8 cellular contexts compared by ENCODE assay signal in the genomic region with DNA sequence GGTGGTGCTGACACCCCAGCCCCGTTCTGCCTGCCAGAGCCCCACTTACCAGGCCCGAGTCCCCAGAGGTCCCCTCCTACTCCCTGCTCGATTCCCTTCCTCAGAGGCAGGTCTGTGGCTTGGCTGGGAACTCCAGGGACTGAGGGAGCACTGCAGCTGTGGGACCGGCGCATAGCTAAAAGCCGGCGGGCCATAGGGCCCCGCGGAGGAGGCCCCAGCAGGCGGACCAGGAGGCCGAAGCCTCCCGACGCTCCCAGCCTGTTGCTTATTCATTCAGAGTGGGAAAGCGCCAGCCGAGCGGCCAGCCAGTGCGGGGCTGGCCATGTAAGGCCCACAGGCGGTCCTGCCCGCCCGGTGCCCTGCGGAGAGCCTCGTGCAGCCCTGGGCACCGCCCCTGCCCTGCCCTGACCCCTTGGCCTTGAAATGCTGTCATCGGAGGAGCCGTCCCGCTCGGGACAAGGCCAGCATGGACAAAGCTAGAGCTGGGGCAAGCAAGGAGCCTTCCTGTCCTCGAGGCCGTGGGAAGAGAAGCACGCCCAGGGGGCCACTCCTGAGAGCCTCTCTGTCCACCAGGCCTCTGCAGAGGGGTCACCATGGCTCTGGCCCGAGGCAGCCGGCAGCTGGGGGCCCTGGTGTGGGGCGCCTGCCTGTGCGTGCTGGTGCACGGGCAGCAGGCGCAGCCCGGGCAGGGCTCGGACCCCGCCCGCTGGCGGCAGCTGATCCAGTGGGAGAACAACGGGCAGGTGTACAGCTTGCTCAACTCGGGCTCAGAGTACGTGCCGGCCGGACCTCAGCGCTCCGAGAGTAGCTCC. TPM values are rescaled to one million over a fixed set of nuclear protein-coding genes. Genes with fewer than 3 reads are reported as not detected.
A peak's percentile ranks its signal among the peaks of the same experiment; 100 is the strongest.
DNase-seq lines count a peak whose midpoint lies in the region; ATAC-seq, FAIRE-seq and TF ChIP-seq lines count a peak whose summit lies in the region.

Gene LOXL1, plus strand, starts transcription at position 272 of the 812 bp plus-strand sequence. Its CDS starts 322 bp downstream, at position 594.

- H3K4me1 ChIP-seq in A549 (peaks cover 19% of the 10 kb centered on the region), SJSA1 (replicated peaks) (peaks cover 68% of the 10 kb centered on the region), endothelial cell of umbilical vein (ENCODE audit: control insufficient read depth, extremely low read depth, insufficient read depth, low read length) (peaks cover 21% of the 10 kb centered on the region), thyroid gland (peaks cover 19 to 42% of the 10 kb centered on the region in 2 donors)

- peaks cover 4% of the 10 kb centered on the region for H3K27me3 Mint-ChIP-seq in memory B cell

- no peaks in the 10 kb centered on the region for H4K20me1 ChIP-seq in endothelial cell of umbilical vein (replicated peaks; ENCODE audit: control insufficient read depth, extremely low read depth, insufficient read depth, low read length)

- DNase-seq in A549 (ENCODE audit: low read depth in 1 of 2, low spot score in 1 of 2) = no peak
- DNase-seq in H54 (ENCODE audit: insufficient read length, low spot score) = peak; percentile 89
- DNase-seq in SJSA1 (ENCODE audit: low read depth in 1 of 2, low spot score in 2 of 2) = peak; percentile 68 to 79
- peak; percentile 56 for DNase-seq in endothelial cell of umbilical vein (ENCODE audit: low read depth, low spot score)
- DNase-seq in memory B cell (ENCODE audit: low spot score in 2 of 2) = no peak
- DNase-seq in thyroid gland = peak; percentile 70 to 78
- no peak for DNase-seq in stimulated activated CD4-positive, alpha-beta T cell treated with anti-CD3 and anti-CD28 coated beads, Interleukin-1b, Interleukin-23, amount 100 ng/mL, for 48 hours
- DNase-seq in GM13977 (ENCODE audit: low spot score) = no peak

- TF ChIP-seq CTCF in A549 (IDR thresholded peaks at IDR 0.05) = no peak
- TF ChIP-seq CTCF in endothelial cell of umbilical vein (IDR thresholded peaks at IDR 0.05; ENCODE audit: extremely low read depth in 1 of 2, insufficient read depth in 1 of 2, low read depth in 1 of 2, low read length in 2 of 2) = no peak
- TF ChIP-seq CTCF in thyroid gland (IDR thresholded peaks at IDR 0.05) = no peak
- TF ChIP-seq CTCF in GM13977 (IDR thresholded peaks at IDR 0.05; ENCODE audit: extremely low read depth, insufficient read depth, missing control alignments) = no peak

- H3K4me3 Mint-ChIP-seq in memory B cell = peak within 1 kb of the TSS; percentile 71

- H3K36me3 Mint-ChIP-seq in memory B cell = no peaks in the 10 kb centered on the region

- peaks cover 6% of the 10 kb centered on the region for H3K27me3 ChIP-seq in SJSA1 (replicated peaks)
- no peaks in the 10 kb centered on the region for H3K27me3 ChIP-seq in endothelial cell of umbilical vein (ENCODE audit: control insufficient read depth in 2 of 2, insufficient read depth in 2 of 2, low read length in 2 of 2)
- no peaks in the 10 kb centered on the region for H3K27me3 ChIP-seq in thyroid gland

- H3K4me2 ChIP-seq in A549 (peak within 1 kb of the TSS; percentile 85), endothelial cell of umbilical vein (ENCODE audit: insufficient read depth, low read length) (peak within 1 kb of the TSS; percentile 9)

- TF ChIP-seq POLR2A in A549 (IDR thresholded peaks at IDR 0.05; ENCODE audit: low read length) = no peak
- peak; percentile 51; the same call in 1 of the 2 replicates for TF ChIP-seq POLR2A in H54 (IDR thresholded peaks at IDR 0.05; ENCODE audit: low read depth, low read length)
- TF ChIP-seq POLR2A in endothelial cell of umbilical vein (IDR thresholded peaks at IDR 0.05; ENCODE audit: low read depth, low read length) = no peak
- TF ChIP-seq POLR2A in thyroid gland (IDR thresholded peaks at IDR 0.05) = peak in 1 of 2 donors; percentile 80

- no TSS peak for BruUV-seq in endothelial cell of umbilical vein (replicated peaks; lab: Mats Ljungman, UMichigan)

- no peaks in the 10 kb centered on the region for H3K79me2 ChIP-seq in endothelial cell of umbilical vein (ENCODE audit: control insufficient read depth, insufficient read depth, low read length)

- intact Hi-C loops in endothelial cell of umbilical vein (cut with micrococcal nuclease) (loop anchor here (1.0 to 2.0 kb wide), 2 partner anchors 25 to 68 kb away; partner anchors contain the start of gene PML), thyroid gland (cut with DNase I) (no loop called here)

- no peaks in the 10 kb centered on the region for H3K9me3 Mint-ChIP-seq in memory B cell

- peaks cover 12% of the 10 kb centered on the region for H3K4me1 Mint-ChIP-seq in memory B cell

- no peak for TF ChIP-seq RAD21 in A549 (conservative IDR thresholded peaks at IDR 0.05 in 1 of 2, IDR thresholded peaks at IDR 0.05 in 1 of 2)

- in situ Hi-C loops in GM13977 (cut with MboI; ENCODE audit: low pct_unique_long_range_greater_than_20kb, low sequenced_read_pairs, unreplicated experiment) = no loop called here

- H3K27ac Mint-ChIP-seq in memory B cell = peak within 1 kb of the TSS; percentile 29

- no peaks in the 10 kb centered on the region for H3K9me1 ChIP-seq in endothelial cell of umbilical vein (replicated peaks; ENCODE audit: control insufficient read depth, extremely low read depth, insufficient read depth, low read length)

- H2AFZ ChIP-seq in endothelial cell of umbilical vein (ENCODE audit: low read depth, low read length) = peak within 1 kb of the TSS; percentile 79

- dilution Hi-C loops in endothelial cell of umbilical vein (cut with MboI; ENCODE audit: extremely low pct_ligation_motif_present, low sequenced_read_pairs) = no loop called here

- FAIRE-seq in A549 (lab: Jason Lieb, UNC) = no peak
- no peak for FAIRE-seq in H54 (lab: Jason Lieb, UNC)
- FAIRE-seq in endothelial cell of umbilical vein (lab: Jason Lieb, UNC) = peak; percentile 52

- H3K9ac ChIP-seq in endothelial cell of umbilical vein (replicated peaks; ENCODE audit: extremely low read depth, insufficient read depth, low read length) = no peak within 1 kb of the TSS

- no peaks in the 10 kb centered on the region for H3K36me3 ChIP-seq in SJSA1
- no peaks in the 10 kb centered on the region for H3K36me3 ChIP-seq in endothelial cell of umbilical vein (ENCODE audit: control insufficient read depth in 2 of 2, extremely low read depth in 1 of 2, insufficient read depth in 2 of 2, low read length in 2 of 2)
- no peaks in the 10 kb centered on the region for H3K36me3 ChIP-seq in thyroid gland

- H3K4me3 ChIP-seq in A549 = peak within 1 kb of the TSS; percentile 53
- peak within 1 kb of the TSS; percentile 42 for H3K4me3 ChIP-seq in SJSA1
- H3K4me3 ChIP-seq in endothelial cell of umbilical vein (replicated peaks in 1 of 3; ENCODE audit: insufficient read depth in 1 of 3, low read depth in 1 of 3, low read length in 3 of 3) = peak within 1 kb of the TSS in 1 of 3 experiments; percentile 45
- H3K4me3 ChIP-seq in thyroid gland (replicated peaks in 1 of 3) = peak within 1 kb of the TSS; percentile 21 to 64 (median 54)

- 93% methylated on average over 25 of the region's 48 CpGs for WGBS in A549 (ENCODE audit: missing lambda C conversion rate)
- 7 to 20% methylated on average over 3 to 15 of the region's 48 CpGs for WGBS in thyroid gland, 2 donors

- ATAC-seq in A549 (no peak), memory B cell (ENCODE audit: low read depth) (no peak)

- POLR2A ChIA-PET in A549 (lab: Yijun Ruan, JAX) = no interaction called here
- POLR2A ChIA-PET in endothelial cell of umbilical vein (lab: Charles Lee) = interaction anchor here (0.6 to 1.2 kb wide), 2 partner anchors 9 to 293 kb away, joined by 3 read pairs; partner anchors contain the start of gene NPTN

- H3K9me3 ChIP-seq in A549 (no peaks in the 10 kb centered on the region), SJSA1 (replicated peaks) (peaks cover 5% of the 10 kb centered on the region; the same call in 1 of the 2 replicates), endothelial cell of umbilical vein (replicated peaks; ENCODE audit: control insufficient read depth, insufficient read depth, low read length) (no peaks in the 10 kb centered on the region), thyroid gland (no peaks in the 10 kb centered on the region)

- no peak for TF ChIP-seq EP300 in A549 (IDR thresholded peaks at IDR 0.05)

- CTCF ChIA-PET in A549 (lab: Yijun Ruan, JAX) (interaction anchor here (1.1 to 2.4 kb wide), 6 partner anchors 9 to 226 kb away, joined by 3 to 8 read pairs (median 6); no protein-coding TSS in a partner anchor), endothelial cell of umbilical vein (lab: Charles Lee) (interaction anchor here (0.7 to 3.0 kb wide), 12 partner anchors 9 to 110 kb away, joined by 3 to 20 read pairs (median 7); no protein-coding TSS in a partner anchor)

- H3K27ac ChIP-seq in A549 = peak within 1 kb of the TSS; percentile 75 to 86
- peak within 1 kb of the TSS; percentile 23; the same call in 1 of the 2 replicates for H3K27ac ChIP-seq in SJSA1
- no peak within 1 kb of the TSS for H3K27ac ChIP-seq in endothelial cell of umbilical vein (ENCODE audit: insufficient read depth, low read depth, low read length)
- peak within 1 kb of the TSS; percentile 77 to 86 (median 84) for H3K27ac ChIP-seq in thyroid gland

TF ChIP-seq in A549, 52 proteins besides CTCF, POLR2A, EP300 and RAD21 (continues in another document):
- no peak for TF ChIP-seq EHF (CRISPR knock-in tag; IDR thresholded peaks at IDR 0.05)
- TF ChIP-seq RFX5 (IDR thresholded peaks at IDR 0.05) = no peak
- TF ChIP-seq HEYL (CRISPR knock-in tag; IDR thresholded peaks at IDR 0.05) = no peak
- no peak for TF ChIP-seq SREBF2 (IDR thresholded peaks at IDR 0.05)

TF ChIP-seq in endothelial cell of umbilical vein, 7 proteins besides CTCF, POLR2A, EP300 and RAD21:
- TF ChIP-seq JUN (IDR thresholded peaks at IDR 0.05; ENCODE audit: borderline replicate concordance, insufficient read depth, insufficient read length, low read depth) (no peak), EZH2 (IDR thresholded peaks at IDR 0.05; ENCODE audit: borderline replicate concordance, low read depth, low read length, severe bottlenecking) (no peak)
TF ChIP-seq in endothelial cell of umbilical vein: peak in this region for 0.

RNA-seq across cellular contexts. Expression of gene LOXL1, which starts in this region (rescaled TPM):
- 0.65 and 0.90 TPM in 2 replicates for polyA plus RNA-seq in A549 (2011; rRNA removed)
- polyA plus RNA-seq in A549 (2012; cell fraction: cytosol; rRNA removed) = 0.67 and 1.4 TPM in 2 replicates
- 0.58 and 0.61 TPM in 2 replicates for polyA plus RNA-seq in A549 (2012; cell fraction: nucleus; rRNA removed)
- polyA plus RNA-seq in A549 (2017; fragmentation: RNase III; extraction: RNeasy Plus Mini Kit Qiagen cat#74134 plus additional on column Dnase treatment) = 0.29 to 0.62 TPM (median 0.44 TPM) in 3 replicates
- polyA minus RNA-seq in A549 (2011; rRNA and poly(A)+ RNA removed) = not detected in 2 replicates
- 8.3 and 10.1 TPM in 2 replicates for total RNA-seq in SJSA1 (2014; rRNA removed; shearing (Covaris generic))
- 5.2 and 9.2 TPM in 2 replicates for total RNA-seq in endothelial cell of umbilical vein
- polyA plus RNA-seq in endothelial cell of umbilical vein = 14.4 and 19.3 TPM in 2 replicates
- polyA plus RNA-seq in endothelial cell of umbilical vein (2011; cell fraction: cytosol; rRNA removed) = 10.3 TPM in 2 replicates
- polyA plus RNA-seq in endothelial cell of umbilical vein (2011; cell fraction: nucleus; rRNA removed) = 7.4 and 8.2 TPM in 2 replicates
- polyA plus RNA-seq in endothelial cell of umbilical vein (2012) = 16.3 and 32.2 TPM in 2 replicates
- polyA minus RNA-seq in endothelial cell of umbilical vein = 14.3 and 20.0 TPM in 2 replicates
- polyA minus RNA-seq in endothelial cell of umbilical vein (2011; cell fraction: cytosol; rRNA and poly(A)+ RNA removed) = 1.0 TPM
- polyA minus RNA-seq in endothelial cell of umbilical vein (2011; cell fraction: nucleus; rRNA and poly(A)+ RNA removed) = 5.2 and 5.3 TPM in 2 replicates
- 10 to 100 TPM in 3 of 4 donors, 1 to 10 TPM in 1; 9.9 to 15.2 (median 12.0) TPM for total RNA-seq in thyroid gland

Comparison
In these comparisons a context has a peak if more than half of its experiments do, and no peak if none do; other contexts are left out.
1. DNase-seq: peak in H54 (single experiment), SJSA1 (2 of 2), endothelial cell of umbilical vein (single experiment) and thyroid gland (2 of 2); none in A549 (0 of 2), memory B cell (0 of 2), stimulated activated CD4-positive, alpha-beta T cell treated with anti-CD3 and anti-CD28 coated beads, Interleukin-1b, Interleukin-23, amount 100 ng/mL, for 48 hours (single experiment) and GM13977 (single experiment).